Comparison of ENCODE assay signal across 25 cellular contexts in genomic region chr7:128957613-128958012, GRCh38. TPM values are rescaled to one million over a fixed set of nuclear protein-coding genes. Genes with fewer than 3 reads are reported as not detected.
DNase-seq lines count a peak whose midpoint lies in the region; ATAC-seq and TF ChIP-seq lines count a peak whose summit lies in the region.
"Had no signal": no experiment of that assay in that cellular context is flagged by ENCODE, and none has a peak within 500 bp of the region (broad histone marks: within the 10 kb centered on the region; RNA-seq: fewer than 3 reads in every experiment).

No MANE protein-coding gene starts in this region.

- CTCF ChIA-PET in RWPE1 (lab: Yijun Ruan, JAX), result interaction anchor here (0.6 kb wide), 1 partner anchor 44 kb away, joined by 3 read pairs; no protein-coding TSS in a partner anchor

- POLR2A ChIA-PET in RWPE1 (lab: Yijun Ruan, JAX; ENCODE audit: low non-redundant PET), result no interaction called here

- no peak for DNase-seq in stimulated activated naive CD8-positive, alpha-beta T cell treated with anti-CD3 and anti-CD28 coated beads, Interleukin-15, amount 100 ng/mL, for 72 hours
- DNase-seq in stimulated activated naive CD8-positive, alpha-beta T cell treated with anti-CD3 and anti-CD28 coated beads, Interleukin-15, Interleukin-2, amounts not matched to agents 100 U/mL and 50 U/mL, for 24 hours, result no peak
- no peak for DNase-seq in activated T-helper 2 cell treated with anti-CD3 and anti-CD28 coated beads, Interferon-gamma antibody, Interleukin-2, Interleukin-4, amounts not matched to agents 10 μg/mL and 5 μg/mL and 100 μg/mL, durations not matched to agents 14 hours and 24 hours and 36 hours (ENCODE audit: low spot score)
- DNase-seq in naive B cell, result no peak
- DNase-seq in activated gamma-delta T cell treated with Interleukin-2 at 50 U/mL for 16 hours, result no peak
- no peak for DNase-seq in RWPE1 (ENCODE audit: low spot score)
- DNase-seq in islet precursor cell, result no peak
- DNase-seq: activated CD4-positive, CD25-positive, alpha-beta regulatory T cell treated with anti-CD3 and anti-CD28 coated beads, Interleukin-2, amount 50 U/mL, for 72 hours; DND-41; effector memory CD4-positive, alpha-beta T cell; hypothalamus; immature natural killer cell; IMR-90; mesendoderm; NCI-H1105; NCI-H1930; NCI-H526; stimulated activated CD4-positive, alpha-beta T cell treated with anti-CD3 and anti-CD28 coated beads, Interleukin-1b, Interleukin-23, amount 100 ng/mL, for 48 hours; upper lobe of right lung had no signal

- intact Hi-C loops in activated T-helper 2 cell treated with anti-CD3 and anti-CD28 coated beads, Interferon-gamma antibody, Interleukin-2, Interleukin-4, amounts not matched to agents 10 μg/mL and 5 μg/mL and 100 μg/mL, durations not matched to agents 14 hours and 24 hours and 36 hours (cut with micrococcal nuclease), result no loop called here

- no peak for ATAC-seq in stimulated activated naive CD8-positive, alpha-beta T cell treated with anti-CD3 and anti-CD28 coated beads, Interleukin-15, amount 100 ng/mL, for 72 hours
- ATAC-seq in stimulated activated naive CD8-positive, alpha-beta T cell treated with anti-CD3 and anti-CD28 coated beads, Interleukin-15, Interleukin-2, amounts not matched to agents 100 U/mL and 50 U/mL, for 24 hours, result no peak
- ATAC-seq in naive B cell (ENCODE audit: low read depth in 2 of 2) (no peak), HG02642 (IDR thresholded peaks at IDR 0.05; ENCODE audit: poor library complexity, unreplicated experiment) (no peak)
- ATAC-seq: upper lobe of right lung had no signal

- H3K27ac Mint-ChIP-seq in stimulated activated naive CD8-positive, alpha-beta T cell treated with anti-CD3 and anti-CD28 coated beads, Interleukin-15, amount 100 ng/mL, for 72 hours, result peak overlapping the region; percentile 2 to 79
- peak overlapping the region; percentile 33 for H3K27ac Mint-ChIP-seq in activated T-helper 2 cell treated with anti-CD3 and anti-CD28 coated beads, Interferon-gamma antibody, Interleukin-2, Interleukin-4, amounts not matched to agents 10 μg/mL and 5 μg/mL and 100 μg/mL, durations not matched to agents 14 hours and 24 hours and 36 hours
- peak overlapping the region; percentile 11 to 97 (median 74) for H3K27ac Mint-ChIP-seq in naive B cell
- H3K27ac Mint-ChIP-seq: activated naive CD8-positive, alpha-beta T cell; immature natural killer cell had no signal

- H3K36me3 Mint-ChIP-seq in activated T-helper 2 cell treated with anti-CD3 and anti-CD28 coated beads, Interferon-gamma antibody, Interleukin-2, Interleukin-4, amounts not matched to agents 10 μg/mL and 5 μg/mL and 100 μg/mL, durations not matched to agents 14 hours and 24 hours and 36 hours (ENCODE audit: low read depth), result peaks cover 79% of the 10 kb centered on the region
- peaks cover 11 to 18% of the 10 kb centered on the region in 2 donors for H3K36me3 Mint-ChIP-seq in naive B cell

- no peaks in the 10 kb centered on the region for H3K9me3 Mint-ChIP-seq in stimulated activated naive CD8-positive, alpha-beta T cell treated with anti-CD3 and anti-CD28 coated beads, Interleukin-15, amount 100 ng/mL, for 72 hours
- no peaks in the 10 kb centered on the region for H3K9me3 Mint-ChIP-seq in activated T-helper 2 cell treated with anti-CD3 and anti-CD28 coated beads, Interferon-gamma antibody, Interleukin-2, Interleukin-4, amounts not matched to agents 10 μg/mL and 5 μg/mL and 100 μg/mL, durations not matched to agents 14 hours and 24 hours and 36 hours
- H3K9me3 Mint-ChIP-seq in naive B cell, result no peaks in the 10 kb centered on the region
- H3K9me3 Mint-ChIP-seq: CD14-positive monocyte, immature natural killer cell had no signal

- H3K4me3 Mint-ChIP-seq in stimulated activated naive CD8-positive, alpha-beta T cell treated with anti-CD3 and anti-CD28 coated beads, Interleukin-15, amount 100 ng/mL, for 72 hours, result no peak overlapping the region
- no peak overlapping the region for H3K4me3 Mint-ChIP-seq in activated T-helper 2 cell treated with anti-CD3 and anti-CD28 coated beads, Interferon-gamma antibody, Interleukin-2, Interleukin-4, amounts not matched to agents 10 μg/mL and 5 μg/mL and 100 μg/mL, durations not matched to agents 14 hours and 24 hours and 36 hours (ENCODE audit: low read depth)
- H3K4me3 Mint-ChIP-seq in naive B cell, result no peak overlapping the region
- H3K4me3 Mint-ChIP-seq: activated naive CD8-positive, alpha-beta T cell; CD14-positive monocyte; immature natural killer cell had no signal

- peaks cover 32% of the 10 kb centered on the region for H3K4me1 Mint-ChIP-seq in stimulated activated naive CD8-positive, alpha-beta T cell treated with anti-CD3 and anti-CD28 coated beads, Interleukin-15, amount 100 ng/mL, for 72 hours
- H3K4me1 Mint-ChIP-seq in activated T-helper 2 cell treated with anti-CD3 and anti-CD28 coated beads, Interferon-gamma antibody, Interleukin-2, Interleukin-4, amounts not matched to agents 10 μg/mL and 5 μg/mL and 100 μg/mL, durations not matched to agents 14 hours and 24 hours and 36 hours (ENCODE audit: low read depth), result peaks cover 17% of the 10 kb centered on the region
- peaks cover 20 to 52% (median 34%) of the 10 kb centered on the region in 3 donors for H3K4me1 Mint-ChIP-seq in naive B cell

- no peak overlapping the region for H3K27ac ChIP-seq in RWPE1
- H3K27ac ChIP-seq: ascending aorta, coronary artery, SJSA1, upper lobe of right lung had no signal

- no peak for TF ChIP-seq CTCF in RWPE1 (conservative IDR thresholded peaks at IDR 0.05; ENCODE audit: low read depth)

- no peaks in the 10 kb centered on the region for H3K27me3 Mint-ChIP-seq in stimulated activated naive CD8-positive, alpha-beta T cell treated with anti-CD3 and anti-CD28 coated beads, Interleukin-15, amount 100 ng/mL, for 72 hours
- H3K27me3 Mint-ChIP-seq in activated T-helper 2 cell treated with anti-CD3 and anti-CD28 coated beads, Interferon-gamma antibody, Interleukin-2, Interleukin-4, amounts not matched to agents 10 μg/mL and 5 μg/mL and 100 μg/mL, durations not matched to agents 14 hours and 24 hours and 36 hours (ENCODE audit: low read depth), result no peaks in the 10 kb centered on the region
- H3K27me3 Mint-ChIP-seq in naive B cell, result no peaks in the 10 kb centered on the region
- H3K27me3 Mint-ChIP-seq: activated naive CD8-positive, alpha-beta T cell had no signal

RNA-seq across cellular contexts. Expression of gene IRF5, which starts 19.9 kb away (rescaled TPM):
- 25.0 and 26.0 TPM in 2 replicates for total RNA-seq in activated T-helper 2 cell treated with anti-CD3 and anti-CD28 coated beads, Interferon-gamma antibody, Interleukin-2, Interleukin-4, amounts not matched to agents 10 μg/mL and 5 μg/mL and 100 μg/mL, durations not matched to agents 14 hours and 24 hours and 36 hours
- 10 to 100 TPM; 54.4 to 78.0 (median 58.5) TPM for polyA plus RNA-seq in naive B cell (ENCODE audit: low read depth in 6 of 6)
- total RNA-seq: ascending aorta had no signal

RNA-seq across cellular contexts. Expression of gene KCP, which starts 47.1 kb away (rescaled TPM):
- total RNA-seq in activated T-helper 2 cell treated with anti-CD3 and anti-CD28 coated beads, Interferon-gamma antibody, Interleukin-2, Interleukin-4, amounts not matched to agents 10 μg/mL and 5 μg/mL and 100 μg/mL, durations not matched to agents 14 hours and 24 hours and 36 hours, result not detected in 2 replicates
- under 1 TPM in 4 of 6 donors, not detected in 2; 0.29 to 0.78 (median 0.37) TPM for polyA plus RNA-seq in naive B cell (ENCODE audit: low read depth in 6 of 6)
- total RNA-seq: IMR-90, SJSA1 had no signal
